In genomic region chr19:49080392-49080791, GRCh38 we compare ENCODE assay signal across 35 cellular contexts. TPM values are rescaled to one million over a fixed set of nuclear protein-coding genes. Genes with fewer than 3 reads are reported as not detected.
"Had no signal": no experiment of that assay in that cellular context is flagged by ENCODE, and none has a peak within 500 bp of the region (broad histone marks: within the 10 kb centered on the region; RNA-seq: fewer than 3 reads in every experiment).

No MANE protein-coding gene starts in this region.

- H3K36me3 Mint-ChIP-seq: mesothelial cell of epicardium, naive B cell had no signal

- DNase-seq: colonic mucosa; cortex of kidney; effector CD8-positive, alpha-beta T cell; effector memory CD8-positive, alpha-beta T cell; endodermal cell; foreskin fibroblast; foreskin melanocyte; gastrocnemius medialis; glutamatergic neuron; head of caudate nucleus; heart right ventricle; hippocampal formation; left cardiac atrium; left lung; left ventricle myocardium superior; lower lobe of right lung; mesenchymal stem cell; mucosa of descending colon; naive B cell had no signal

- H3K4me3 Mint-ChIP-seq: dendritic cell treated with granulocyte-macrophage colony-stimulating factor and Interleukin-4, amounts not matched to agents 40 ng/mL and 50 ng/mL, for 4 days; effector memory CD8-positive, alpha-beta T cell; endodermal cell; mesothelial cell of epicardium; naive B cell had no signal

- FAIRE-seq: endometrium, endothelial cell of umbilical vein, islet of Langerhans, keratinocyte had no signal

- H3K9me3 ChIP-seq: colonic mucosa, esophagus muscularis mucosa, gastrocnemius medialis, heart right ventricle, left lung, lower lobe of right lung, mucosa of descending colon had no signal

- H3K27ac ChIP-seq: colonic mucosa, esophagus muscularis mucosa, gastrocnemius medialis, heart right ventricle, left lung, lower lobe of right lung had no signal

- H3K9me3 Mint-ChIP-seq: dendritic cell treated with granulocyte-macrophage colony-stimulating factor and Interleukin-4, amounts not matched to agents 40 ng/mL and 50 ng/mL, for 4 days; effector memory CD8-positive, alpha-beta T cell; mesothelial cell of epicardium; naive B cell had no signal

- H3K4me3 ChIP-seq: colonic mucosa, esophagus muscularis mucosa, gastrocnemius medialis, heart right ventricle, left lung, lower lobe of right lung, mucosa of descending colon had no signal

- H3K27ac Mint-ChIP-seq: dendritic cell treated with granulocyte-macrophage colony-stimulating factor and Interleukin-4, amounts not matched to agents 40 ng/mL and 50 ng/mL, for 4 days; effector memory CD8-positive, alpha-beta T cell; endodermal cell; mesothelial cell of epicardium had no signal

- H3K27me3 ChIP-seq: colonic mucosa, esophagus muscularis mucosa, gastrocnemius medialis, heart right ventricle, left lung had no signal

- ATAC-seq: effector memory CD8-positive, alpha-beta T cell; gastrocnemius medialis; heart right ventricle; left cardiac atrium; left lung; left ventricle myocardium superior; lower lobe of right lung; mucosa of descending colon had no signal

- H3K36me3 ChIP-seq: colonic mucosa, esophagus muscularis mucosa, gastrocnemius medialis, heart right ventricle, left lung, lower lobe of right lung had no signal

- H3K4me1 ChIP-seq: colonic mucosa had no signal

RNA-seq across cellular contexts. Expression of gene KCNA7, which starts 7.9 kb away (rescaled TPM):
- total RNA-seq: colonic mucosa, dermis microvascular lymphatic vessel endothelial cell, endothelial cell of umbilical vein, epithelial cell of proximal tubule, esophagus muscularis mucosa, kidney epithelial cell, left lung, lower lobe of right lung, lung microvascular endothelial cell, mesenteric fat pad, mucosa of descending colon had no signal
- polyA plus RNA-seq: endothelial cell of umbilical vein, keratinocyte had no signal

RNA-seq across cellular contexts. Expression of gene NTF4, which starts 15.8 kb away (rescaled TPM):
- total RNA-seq: colonic mucosa, dermis microvascular lymphatic vessel endothelial cell, endothelial cell of umbilical vein, esophagus muscularis mucosa, glomerular endothelial cell, left ventricle myocardium superior, lung microvascular endothelial cell, mesenteric fat pad, mucosa of descending colon, myocyte had no signal
- polyA plus RNA-seq: endothelial cell of umbilical vein had no signal

RNA-seq across cellular contexts. Expression of gene CGB7, which starts 22.8 kb away (rescaled TPM):
- total RNA-seq: colonic mucosa, esophagus muscularis mucosa, glomerular endothelial cell, heart right ventricle, left ventricle myocardium superior, lung microvascular endothelial cell, mesenteric fat pad, mucosa of descending colon had no signal

RNA-seq across cellular contexts. Expression of gene CGB8, which starts 31.5 kb away (rescaled TPM):
- total RNA-seq: colonic mucosa, dermis microvascular lymphatic vessel endothelial cell, endodermal cell, endothelial cell of umbilical vein, esophagus muscularis mucosa, gastrocnemius medialis, glomerular endothelial cell, heart right ventricle, left cardiac atrium, left lung, left ventricle myocardium superior, lower leg skin, lower lobe of right lung, lung microvascular endothelial cell, mesenteric fat pad, mesothelial cell of epicardium, mucosa of descending colon, myocyte had no signal
- polyA plus RNA-seq: endothelial cell of umbilical vein, esophagus, heart right ventricle, keratinocyte had no signal
